10 cellular contexts compared by ENCODE assay signal in genomic region chr5:172455511-172456061, GRCh38. TPM values are rescaled to one million over a fixed set of nuclear protein-coding genes. Genes with fewer than 3 reads are reported as not detected.
DNase-seq lines count a peak whose midpoint lies in the region; ATAC-seq and TF ChIP-seq lines count a peak whose summit lies in the region.
"Had no signal": no experiment of that assay in that cellular context is flagged by ENCODE, and none has a peak within 500 bp of the region (broad histone marks: within the 10 kb centered on the region; RNA-seq: fewer than 3 reads in every experiment).

No MANE protein-coding gene starts in this region.

- H3K4me3 ChIP-seq in IMR-90 (ENCODE audit: insufficient read depth, low read depth, low read length) (no peak overlapping the region), mesodermal cell (ENCODE audit: extremely low read depth, insufficient read depth, low read length, poor library complexity, severe bottlenecking) (peak overlapping the region; percentile 42)

- intact Hi-C loops in IMR-90 (cut with micrococcal nuclease): loop anchor here (10.0 kb wide), 1 partner anchor 351 kb away; no protein-coding TSS in a partner anchor

- dilution Hi-C loops in IMR-90 (cut with HindIII; ENCODE audit: low sequenced_read_pairs, unreplicated experiment): no loop called here

- TF ChIP-seq CTCF in IMR-90 (conservative IDR thresholded peaks at IDR 0.05; ENCODE audit: low read depth, low read length) (no peak), GM10248 (IDR thresholded peaks at IDR 0.05; ENCODE audit: control extremely low read depth, extremely low read depth, low read depth, missing control alignments) (no peak)

- CTCF ChIA-PET in IMR-90 (lab: Yijun Ruan, JAX) (no interaction called here), GM10248 (lab: Yijun Ruan, JAX) (no interaction called here)

- peaks cover 21% of the 10 kb centered on the region for H3K9me1 ChIP-seq in IMR-90 (ENCODE audit: insufficient read depth, low read length)

- H3K18ac ChIP-seq in IMR-90 (ENCODE audit: low read depth, low read length): no peak overlapping the region

- peak overlapping the region; percentile 0 for H4K5ac ChIP-seq in IMR-90 (ENCODE audit: low read depth, low read length)

- peak overlapping the region; percentile 86; the same call in 1 of the 2 replicates for H3K23ac ChIP-seq in IMR-90 (ENCODE audit: low read depth, low read length)

- H2BK5ac ChIP-seq in IMR-90 (ENCODE audit: low read depth, low read length, poor library complexity, severe bottlenecking): no peak overlapping the region

- peak overlapping the region; percentile 91 for H2AK5ac ChIP-seq in IMR-90 (ENCODE audit: low read depth, low read length)

- POLR2A ChIA-PET in IMR-90 (lab: Charles Lee; ENCODE audit: unreplicated experiment) (no interaction called here), GM10248 (lab: Yijun Ruan, JAX) (no interaction called here)

- WGBS in IMR-90 (ENCODE audit: extremely low coverage in 2 of 2, insufficient read length in 1 of 2), 2 experiments: 20% methylated on average over 1 of the region's 13 CpGs; no CpG with 5 or more reads in 1 of the 2 experiments
- 43 to 46% methylated on average over 11 to 13 of the region's 13 CpGs for WGBS in mesodermal cell (ENCODE audit: insufficient coverage in 2 of 2), 2 experiments

- H3K4ac ChIP-seq in IMR-90 (ENCODE audit: low read depth, low read length): peak overlapping the region; percentile 77

- H2BK15ac ChIP-seq in IMR-90 (ENCODE audit: low read depth, low read length): peak overlapping the region; percentile 76; the same call in 1 of the 3 replicates

- peaks cover 27% of the 10 kb centered on the region for H4K20me1 ChIP-seq in IMR-90 (ENCODE audit: insufficient read depth, low read length)

- H3K4me2 ChIP-seq in IMR-90 (ENCODE audit: low read depth, low read length): peak overlapping the region; percentile 53

- peaks cover 14 to 40% of the 10 kb centered on the region in 2 experiments; a peak in 3 of 4 replicates for H3K79me1 ChIP-seq in IMR-90 (ENCODE audit: low read depth in 1 of 2, low read length in 2 of 2)

- peaks cover 24% of the 10 kb centered on the region for H3K4me1 ChIP-seq in IMR-90 (ENCODE audit: control insufficient read depth, insufficient read depth, low read length)
- H3K4me1 ChIP-seq in mesodermal cell (ENCODE audit: control insufficient read depth, insufficient read depth, low read length, poor library complexity, severe bottlenecking): peaks cover 24% of the 10 kb centered on the region

- no peaks in the 10 kb centered on the region for H3K9me3 ChIP-seq in IMR-90 (ENCODE audit: control insufficient read depth, insufficient read depth, low read length)
- H3K9me3 ChIP-seq in mesodermal cell (ENCODE audit: control insufficient read depth, low read length): no peaks in the 10 kb centered on the region

- TF ChIP-seq POLR2A in IMR-90 (IDR thresholded peaks at IDR 0.05; ENCODE audit: low read depth, low read length): no peak

- H3K36me3 ChIP-seq in IMR-90 (ENCODE audit: control insufficient read depth, insufficient read depth, low read length) (0 out of 2 replicates have a peak, but pooled peaks cover 3% of the 10 kb centered on the region), mesodermal cell (ENCODE audit: control insufficient read depth, insufficient read depth, low read length) (peaks cover 17% of the 10 kb centered on the region)

- DNase-seq in AG08395 (ENCODE audit: low spot score) (peak; percentile 81), IMR-90 (peak; percentile 70), GM10248 (ENCODE audit: extremely low spot score) (no peak)
- DNase-seq in activated CD4-positive, CD25-positive, alpha-beta regulatory T cell treated with anti-CD3 and anti-CD28 coated beads, Interleukin-2, amount 50 U/mL, for 72 hours: no peak
- no peak for DNase-seq in activated naive CD4-positive, alpha-beta T cell (lab: John Stamatoyannopoulos, UW)
- DNase-seq: DND-41, NCI-H1930 had no signal

- H3K27me3 ChIP-seq in IMR-90 (ENCODE audit: control insufficient read depth, insufficient read depth, low read length): no peaks in the 10 kb centered on the region; the same call in 1 of the 2 replicates

- H2AK9ac ChIP-seq in IMR-90 (replicated peaks; ENCODE audit: low read depth, low read length, poor library complexity): peak overlapping the region; percentile 38

- H2BK20ac ChIP-seq in IMR-90 (ENCODE audit: low read depth, low read length): peak overlapping the region; percentile 72; the same call in 1 of the 2 replicates

- in situ Hi-C loops in IMR-90 (cut with MboI; ENCODE audit: low sequenced_read_pairs): no loop called here

- peak overlapping the region; percentile 89 for H2AFZ ChIP-seq in IMR-90 (replicated peaks; ENCODE audit: low read length, poor library complexity)

- peak overlapping the region; percentile 83 to 91; a peak in 3 of 4 replicates for H4K8ac ChIP-seq in IMR-90 (ENCODE audit: low read depth in 2 of 2, low read length in 2 of 2)

- ATAC-seq in IMR-90 (ENCODE audit: low read depth) (peak; percentile 22), HG03095 (IDR thresholded peaks at IDR 0.05; ENCODE audit: unreplicated experiment) (no peak)

- no peak overlapping the region for H3K56ac ChIP-seq in IMR-90 (ENCODE audit: extremely low read depth, insufficient read depth, low read length)

- no TSS peak for BruUV-seq in IMR-90 (replicated peaks; lab: Mats Ljungman, UMichigan)

- H3K9ac ChIP-seq in IMR-90 (ENCODE audit: low read depth, low read length): peak overlapping the region; percentile 5; the same call in 1 of the 2 replicates

- no peak for TF ChIP-seq RAD21 in IMR-90 (IDR thresholded peaks at IDR 0.05; ENCODE audit: low read length)

- H3K14ac ChIP-seq in IMR-90 (replicated peaks; ENCODE audit: low read depth, low read length): peak overlapping the region; percentile 94

- H3K27ac ChIP-seq in IMR-90 (ENCODE audit: insufficient read depth, low read length) (peak overlapping the region; percentile 22; the same call in 1 of the 2 replicates), cingulate gyrus (ENCODE audit: low read depth, low read length) (peak overlapping the region; percentile 47), mesodermal cell (ENCODE audit: low read depth, low read length, severe bottlenecking) (peak overlapping the region; percentile 83)

- H2BK120ac ChIP-seq in IMR-90 (ENCODE audit: low read depth, low read length): peak overlapping the region; percentile 81; the same call in 1 of the 2 replicates

- H4K91ac ChIP-seq in IMR-90 (ENCODE audit: insufficient read depth, low read depth, low read length): peak overlapping the region; percentile 81

TF ChIP-seq in IMR-90, 13 proteins besides CTCF, POLR2A, EP300 and RAD21:
- TF ChIP-seq RFX5 (IDR thresholded peaks at IDR 0.05; ENCODE audit: low read depth, low read length): no peak
- no peak for TF ChIP-seq BHLHE40 (IDR thresholded peaks at IDR 0.05; ENCODE audit: low read depth, low read length)
- TF ChIP-seq MXI1 (IDR thresholded peaks at IDR 0.05; ENCODE audit: borderline replicate concordance, low read depth, low read length): peak; percentile 73; the same call in 1 of the 2 replicates
- TF ChIP-seq, protein P1, sequence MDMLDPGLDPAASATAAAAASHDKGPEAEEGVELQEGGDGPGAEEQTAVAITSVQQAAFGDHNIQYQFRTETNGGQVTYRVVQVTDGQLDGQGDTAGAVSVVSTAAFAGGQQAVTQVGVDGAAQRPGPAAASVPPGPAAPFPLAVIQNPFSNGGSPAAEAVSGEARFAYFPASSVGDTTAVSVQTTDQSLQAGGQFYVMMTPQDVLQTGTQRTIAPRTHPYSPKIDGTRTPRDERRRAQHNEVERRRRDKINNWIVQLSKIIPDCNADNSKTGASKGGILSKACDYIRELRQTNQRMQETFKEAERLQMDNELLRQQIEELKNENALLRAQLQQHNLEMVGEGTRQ (IDR thresholded peaks at IDR 0.05; ENCODE audit: low read depth, low read length): peak; percentile 62

RNA-seq across cellular contexts. Expression of gene SH3PXD2B, which starts 1.3 kb away (rescaled TPM):
- total RNA-seq in IMR-90 (2012; rRNA removed): 7.8 and 8.2 TPM in 2 replicates
- polyA plus RNA-seq in IMR-90 (2012; rRNA removed): 14.4 and 15.0 TPM in 2 replicates
- polyA plus RNA-seq in IMR-90 (2012; cell fraction: cytosol; rRNA removed): 6.6 and 11.4 TPM in 2 replicates
- polyA plus RNA-seq in IMR-90 (2012; cell fraction: nucleus; rRNA removed; ENCODE audit: low replicate concordance): 16.7 and 24.7 TPM in 2 replicates
- polyA plus RNA-seq in mesodermal cell (2013, experiment 1 of 2): 42.2 TPM
- polyA plus RNA-seq in mesodermal cell (2013, experiment 2 of 2): 36.2 TPM

Comparison
In these comparisons a context has a peak if more than half of its experiments do, and no peak if none do; other contexts are left out.
1. DNase-seq: peak in AG08395 (single experiment) and IMR-90 (single experiment); none in activated CD4-positive, CD25-positive, alpha-beta regulatory T cell treated with anti-CD3 and anti-CD28 coated beads, Interleukin-2, amount 50 U/mL, for 72 hours (single experiment), GM10248 (single experiment) and activated naive CD4-positive, alpha-beta T cell (0 of 4).
2. H3K27ac ChIP-seq: peak in every context shown above with its lines; median percentile 83 in mesodermal cell; 47 in cingulate gyrus; 22 in IMR-90.